ENCODE assay signal across 18 cellular contexts in the genomic region with DNA sequence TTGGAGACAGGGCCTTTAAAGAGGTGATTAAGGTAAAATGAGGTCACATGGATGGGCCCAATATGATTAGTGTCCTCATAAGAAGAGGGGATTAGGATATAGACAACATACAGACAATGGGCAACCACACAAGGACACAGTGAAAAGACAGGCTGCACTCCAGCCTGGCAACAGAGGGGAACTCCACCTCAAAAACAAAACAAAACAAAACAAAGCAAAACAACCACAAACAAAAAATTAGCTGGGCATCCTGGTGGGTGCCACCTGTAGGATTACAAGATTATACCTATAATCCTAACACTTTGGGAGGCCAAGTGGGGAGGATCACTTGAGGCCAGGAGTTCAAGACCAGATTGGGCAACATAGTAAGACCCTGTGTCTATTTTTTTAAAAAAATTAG. TPM values are rescaled to one million over a fixed set of nuclear protein-coding genes. Genes with fewer than 3 reads are reported as not detected.
A peak's percentile ranks its signal among the peaks of the same experiment; 100 is the strongest.
DNase-seq lines count a peak whose midpoint lies in the region; ATAC-seq, FAIRE-seq and TF ChIP-seq lines count a peak whose summit lies in the region.
"Had no signal": no experiment of that assay in that cellular context is flagged by ENCODE, and none has a peak within 500 bp of the region (broad histone marks: within the 10 kb centered on the region; RNA-seq: fewer than 3 reads in every experiment).

No MANE protein-coding gene starts in this region.

- H3K27me3 ChIP-seq in K562 (ENCODE audit: control insufficient read depth in 2 of 2, insufficient read depth in 2 of 2, low read length in 2 of 2), result no peaks in the 10 kb centered on the region
- H3K27me3 ChIP-seq: neural progenitor cell had no signal

- TF ChIP-seq POLR2A in K562 (conservative IDR thresholded peaks at IDR 0.05), result no peak

- H3K4me3 Mint-ChIP-seq in activated naive CD4-positive, alpha-beta T cell treated with anti-CD3 and anti-CD28 coated beads for 36 hours, result no peak overlapping the region
- H3K4me3 Mint-ChIP-seq in stimulated activated memory B cell treated with anti-CD40 and anti-IgM and Interleukin-4, amounts not matched to agents 10 μg/mL and 1 μg/mL and 100 μg/mL, for 72 hours, result no peak overlapping the region
- H3K4me3 Mint-ChIP-seq: neural progenitor cell had no signal

- in situ Hi-C loops in K562 (cut with MboI), result no loop called here

- no peak for FAIRE-seq in K562 (lab: Jason Lieb, UNC)
- FAIRE-seq: H1, HTR-8/SVneo had no signal

- intact Hi-C loops in activated naive CD4-positive, alpha-beta T cell treated with anti-CD3 and anti-CD28 coated beads for 36 hours (cut with micrococcal nuclease), result loop anchor here (10.0 kb wide), 4 partner anchors 613 to 1697 kb away; a partner anchor contains a TSS
- intact Hi-C loops in K562 (cut with micrococcal nuclease), result no loop called here

- BruUV-seq in K562 (replicated peaks; lab: Mats Ljungman, UMichigan), result no TSS peak

- H3K4me1 ChIP-seq in K562 (replicated peaks in 1 of 2; ENCODE audit: control insufficient read depth in 2 of 2, insufficient read depth in 2 of 2, low read length in 2 of 2), result peaks cover 2 to 8% of the 10 kb centered on the region in 2 experiments; a peak in 4 of 5 replicates

- POLR2A ChIA-PET in K562 (lab: Yijun Ruan, JAX), result no interaction called here

- H4K20me1 ChIP-seq in K562 (replicated peaks; ENCODE audit: control insufficient read depth, insufficient read depth, low read length), result no peaks in the 10 kb centered on the region

- H3K27ac ChIP-seq in K562 (ENCODE audit: extremely low read depth, low read depth, low read length), result no peak overlapping the region
- H3K27ac ChIP-seq: neural progenitor cell, thoracic aorta had no signal

- no peak overlapping the region for H3K4me2 ChIP-seq in K562 (ENCODE audit: insufficient read depth, low read length)
- H3K4me2 ChIP-seq: neural progenitor cell, smooth muscle cell had no signal

- TF ChIP-seq CTCF in K562 (IDR thresholded peaks at IDR 0.05 in 2 of 3, conservative IDR thresholded peaks at IDR 0.05 in 1 of 3; ENCODE audit: insufficient read depth in 2 of 3, low read depth in 1 of 3, low read length in 3 of 3), result no peak

- H3K4me1 Mint-ChIP-seq in activated naive CD4-positive, alpha-beta T cell treated with anti-CD3 and anti-CD28 coated beads for 36 hours (ENCODE audit: low read depth), result peaks cover 27% of the 10 kb centered on the region
- H3K4me1 Mint-ChIP-seq in stimulated activated memory B cell treated with anti-CD40 and anti-IgM and Interleukin-4, amounts not matched to agents 10 μg/mL and 1 μg/mL and 100 μg/mL, for 72 hours, result peaks cover 45% of the 10 kb centered on the region

- H2AFZ ChIP-seq in K562 (ENCODE audit: low read depth, low read length), result 0 out of 2 replicates have a peak overlapping the region, but pooled peaks have one; percentile 20
- H2AFZ ChIP-seq: neural progenitor cell had no signal

- peaks cover 2% of the 10 kb centered on the region for H3K79me2 ChIP-seq in K562 (ENCODE audit: control insufficient read depth, insufficient read depth, low read length)

- DNase-seq in activated naive CD4-positive, alpha-beta T cell treated with anti-CD3 and anti-CD28 coated beads for 36 hours, result no peak
- DNase-seq in activated naive CD4-positive, alpha-beta T cell treated with anti-CD3 and anti-CD28 coated beads, Interleukin-2, amount 50 U/mL, for 16 hours, result no peak
- peak; percentile 51 for DNase-seq in NAMALWA (ENCODE audit: low spot score)
- no peak for DNase-seq in K562 (ENCODE audit: extremely low read depth in 1 of 4, low spot score in 3 of 4)
- DNase-seq: activated gamma-delta T cell treated with Interleukin-2 at 50 U/mL for 16 hours, left colon, NCI-H1417, NCI-H524 treated with DMSO at 0.1 percent for 48 hours had no signal

- H3K36me3 ChIP-seq in K562 (ENCODE audit: control insufficient read depth, insufficient read depth, low read length), result no peaks in the 10 kb centered on the region
- H3K36me3 ChIP-seq: neural progenitor cell, thoracic aorta had no signal

- no peak for ATAC-seq in K562
- no peak for ATAC-seq in stimulated activated memory B cell treated with anti-CD40 and anti-IgM and Interleukin-4, amounts not matched to agents 10 μg/mL and 1 μg/mL and 100 μg/mL, for 72 hours
- no peak for ATAC-seq in GM21423 (IDR thresholded peaks at IDR 0.05; ENCODE audit: unreplicated experiment)
- no peak for ATAC-seq in GM21576 (IDR thresholded peaks at IDR 0.05; ENCODE audit: unreplicated experiment)
- ATAC-seq in HG02571 (IDR thresholded peaks at IDR 0.05; ENCODE audit: unreplicated experiment), result no peak
- ATAC-seq: left colon, Right ventricle myocardium inferior had no signal

- H3K4me3 ChIP-seq in K562, result no peak overlapping the region
- H3K4me3 ChIP-seq: neural progenitor cell, smooth muscle cell, thoracic aorta had no signal

- H3K9me1 ChIP-seq in K562 (ENCODE audit: control insufficient read depth, insufficient read depth, low read length), result no peaks in the 10 kb centered on the region

- CTCF ChIA-PET in activated naive CD4-positive, alpha-beta T cell treated with anti-CD3 and anti-CD28 coated beads for 36 hours (lab: Charles Lee), result no interaction called here
- CTCF ChIA-PET in K562 (lab: Yijun Ruan, JAX; ENCODE audit: low intra/inter-chr PET ratio), result no interaction called here

- no peak overlapping the region for H3K9ac ChIP-seq in K562 (ENCODE audit: insufficient read depth in 1 of 2, low read depth in 2 of 2, low read length in 2 of 2)
- H3K9ac ChIP-seq: neural progenitor cell had no signal

- no peaks in the 10 kb centered on the region for H3K9me3 Mint-ChIP-seq in activated naive CD4-positive, alpha-beta T cell treated with anti-CD3 and anti-CD28 coated beads for 36 hours
- H3K9me3 Mint-ChIP-seq in stimulated activated memory B cell treated with anti-CD40 and anti-IgM and Interleukin-4, amounts not matched to agents 10 μg/mL and 1 μg/mL and 100 μg/mL, for 72 hours, result peaks cover 2% of the 10 kb centered on the region

- TF ChIP-seq RAD21 in K562 (CRISPR knock-in tag; conservative IDR thresholded peaks at IDR 0.05 in 1 of 2, IDR thresholded peaks at IDR 0.05 in 1 of 2), result no peak

- peak overlapping the region; percentile 39 for H3K27ac Mint-ChIP-seq in activated naive CD4-positive, alpha-beta T cell treated with anti-CD3 and anti-CD28 coated beads for 36 hours
- H3K27ac Mint-ChIP-seq in stimulated activated memory B cell treated with anti-CD40 and anti-IgM and Interleukin-4, amounts not matched to agents 10 μg/mL and 1 μg/mL and 100 μg/mL, for 72 hours, result peak overlapping the region; percentile 73
- H3K27ac Mint-ChIP-seq: neural progenitor cell had no signal

- no peaks in the 10 kb centered on the region for H3K9me3 ChIP-seq in K562 (replicated peaks; ENCODE audit: control insufficient read depth, insufficient read depth, low read depth, low read length)
- H3K9me3 ChIP-seq: thoracic aorta had no signal

- peaks cover 5% of the 10 kb centered on the region for H3K36me3 Mint-ChIP-seq in activated naive CD4-positive, alpha-beta T cell treated with anti-CD3 and anti-CD28 coated beads for 36 hours (ENCODE audit: low read depth)
- H3K36me3 Mint-ChIP-seq in stimulated activated memory B cell treated with anti-CD40 and anti-IgM and Interleukin-4, amounts not matched to agents 10 μg/mL and 1 μg/mL and 100 μg/mL, for 72 hours, result no peaks in the 10 kb centered on the region

- TF ChIP-seq EP300 in K562 (IDR thresholded peaks at IDR 0.05; ENCODE audit: low read length), result no peak

- peaks cover 2% of the 10 kb centered on the region for H3K27me3 Mint-ChIP-seq in activated naive CD4-positive, alpha-beta T cell treated with anti-CD3 and anti-CD28 coated beads for 36 hours (ENCODE audit: low read depth)
- H3K27me3 Mint-ChIP-seq in stimulated activated memory B cell treated with anti-CD40 and anti-IgM and Interleukin-4, amounts not matched to agents 10 μg/mL and 1 μg/mL and 100 μg/mL, for 72 hours, result peaks cover 4% of the 10 kb centered on the region

RNA-seq across cellular contexts. Expression of a gene that starts 4.8 kb away (rescaled TPM):
- 100 to 1,000 TPM; 109 TPM for total RNA-seq in activated naive CD4-positive, alpha-beta T cell treated with anti-CD3 and anti-CD28 coated beads for 36 hours
- total RNA-seq in K562 (2011; cell fraction: chromatin; rRNA removed; ENCODE audit: low replicate concordance), result 237 and 644 TPM in 2 replicates
- total RNA-seq in K562 (2011; cell fraction: nucleolus; rRNA removed), result 117 and 136 TPM in 2 replicates
- total RNA-seq in K562 (2011; cell fraction: nucleoplasm; rRNA removed), result 249 and 386 TPM in 2 replicates
- total RNA-seq in K562 (2014; rRNA removed), result 21.2 and 24.6 TPM in 2 replicates
- 40.6 and 53.0 TPM in 2 replicates for total RNA-seq in K562 (2014; rRNA removed; fragmentation: Illumina TruSeq; extraction: Trizol)
- total RNA-seq in K562 (2015; rRNA removed; fragmentation: Illumina TruSeq; extraction: Trizol), result 32.2 and 33.4 TPM in 2 replicates
- 55.9 and 61.7 TPM in 2 replicates for total RNA-seq in K562 (2021)
- 41.2 and 46.7 TPM in 2 replicates for polyA plus RNA-seq in K562 (2011; rRNA removed)
- 5.9 and 16.5 TPM in 2 replicates for polyA plus RNA-seq in K562 (2011; cell fraction: cytosol; rRNA removed)
- 63.1 and 81.2 TPM in 2 replicates for polyA plus RNA-seq in K562 (2011; cell fraction: nucleus; rRNA removed)
- 5.2 and 7.5 TPM in 2 replicates for polyA plus RNA-seq in K562 (2012)
- 10.0 TPM in 2 replicates for polyA plus RNA-seq in K562 (2014; fragmentation: Illumina TruSeq; extraction: Trizol)
- 10 to 100 TPM in 1 of 2 experiments, 1 to 10 TPM in 1; 3.3 to 11.1 TPM for polyA plus RNA-seq in K562 (2014; fragmentation: Nextera tagmentation; extraction: Ambion mirVana)
- polyA plus RNA-seq in K562 (2014; rRNA removed), result 17.9 and 22.6 TPM in 2 replicates
- polyA minus RNA-seq in K562 (2011; rRNA and poly(A)+ RNA removed), result 171 and 249 TPM in 2 replicates
- polyA minus RNA-seq in K562 (2011; cell fraction: cytosol; rRNA and poly(A)+ RNA removed), result 15.7 and 26.6 TPM in 2 replicates
- polyA minus RNA-seq in K562 (2011; cell fraction: nucleus; rRNA and poly(A)+ RNA removed), result 120 and 165 TPM in 2 replicates

RNA-seq across cellular contexts. Expression of a gene that starts 16.8 kb away (rescaled TPM):
- total RNA-seq in activated naive CD4-positive, alpha-beta T cell treated with anti-CD3 and anti-CD28 coated beads for 36 hours, result 10 to 100 TPM; 61.0 to 65.4 TPM
- total RNA-seq in K562 (2011; cell fraction: chromatin; rRNA removed; ENCODE audit: low replicate concordance), result 1.7 and 12.0 TPM in 2 replicates
- total RNA-seq in K562 (2011; cell fraction: nucleolus; rRNA removed), result 2.2 and 6.7 TPM in 2 replicates
- 2.1 and 2.4 TPM in 2 replicates for total RNA-seq in K562 (2011; cell fraction: nucleoplasm; rRNA removed)
- total RNA-seq in K562 (2014; rRNA removed), result 0.95 and 1.6 TPM in 2 replicates
- 0.61 and 0.62 TPM in 2 replicates for total RNA-seq in K562 (2014; rRNA removed; fragmentation: Illumina TruSeq; extraction: Trizol)
- 0.34 and 0.72 TPM in 2 replicates for total RNA-seq in K562 (2015; rRNA removed; fragmentation: Illumina TruSeq; extraction: Trizol)
- total RNA-seq in K562 (2021), result 1.8 and 2.9 TPM in 2 replicates
- polyA plus RNA-seq in K562 (2011; rRNA removed), result 1.1 and 4.0 TPM in 2 replicates
- 2.0 and 3.0 TPM in 2 replicates for polyA plus RNA-seq in K562 (2011; cell fraction: cytosol; rRNA removed)
- 3.8 and 3.9 TPM in 2 replicates for polyA plus RNA-seq in K562 (2011; cell fraction: nucleus; rRNA removed)
- polyA plus RNA-seq in K562 (2012), result 1.4 and 2.8 TPM in 2 replicates
- polyA plus RNA-seq in K562 (2014; fragmentation: Illumina TruSeq; extraction: Trizol), result 0.55 and 0.82 TPM in 2 replicates
- polyA plus RNA-seq in K562 (2014; fragmentation: Nextera tagmentation; extraction: Ambion mirVana), result under 1 TPM; 0.10 to 0.27 TPM
- 0.27 and 0.65 TPM in 2 replicates for polyA plus RNA-seq in K562 (2014; rRNA removed)
- polyA minus RNA-seq in K562 (2011; rRNA and poly(A)+ RNA removed), result 3.3 and 3.9 TPM in 2 replicates
- 2.7 and 7.7 TPM in 2 replicates for polyA minus RNA-seq in K562 (2011; cell fraction: cytosol; rRNA and poly(A)+ RNA removed)
- polyA minus RNA-seq in K562 (2011; cell fraction: nucleus; rRNA and poly(A)+ RNA removed), result 3.1 and 6.1 TPM in 2 replicates

Comparison
In these comparisons a context has a peak if more than half of its experiments do, and no peak if none do; other contexts are left out.
1. RNA of a gene that starts 16.8 kb away (total RNA-seq): 61.0 to 65.4 TPM in activated naive CD4-positive, alpha-beta T cell treated with anti-CD3 and anti-CD28 coated beads for 36 hours; 0.34 to 12.0 TPM in K562; every median in the first group is over 4 times any median in the second.